15 cellular contexts compared by ENCODE assay signal in genomic region chr14:100734031-100734990, GRCh38. TPM values are rescaled to one million over a fixed set of nuclear protein-coding genes. Genes with fewer than 3 reads are reported as not detected.
DNase-seq lines count a peak whose midpoint lies in the region; FAIRE-seq and TF ChIP-seq lines count a peak whose summit lies in the region.
"Had no signal": no experiment of that assay in that cellular context is flagged by ENCODE, and none has a peak within 500 bp of the region (broad histone marks: within the 10 kb centered on the region; RNA-seq: fewer than 3 reads in every experiment).

No MANE protein-coding gene starts in this region.

- H3K4me1 ChIP-seq in endodermal cell (ENCODE audit: control insufficient read depth, insufficient read depth, low read length), result no peaks in the 10 kb centered on the region
- H3K4me1 ChIP-seq in ovary (ENCODE audit: insufficient read depth), result peaks cover 6% of the 10 kb centered on the region

- TF ChIP-seq CTCF in D721Med (IDR thresholded peaks at IDR 0.05; ENCODE audit: insufficient read depth, missing control alignments), result no peak
- no peak for TF ChIP-seq CTCF in endodermal cell (conservative IDR thresholded peaks at IDR 0.05)
- TF ChIP-seq CTCF in ovary (IDR thresholded peaks at IDR 0.05), result no peak

- peaks cover 14% of the 10 kb centered on the region for H3K36me3 Mint-ChIP-seq in endodermal cell (ENCODE audit: low read depth)
- H3K36me3 Mint-ChIP-seq: CD4-positive, CD25-positive, alpha-beta regulatory T cell had no signal

- H3K27me3 ChIP-seq in endodermal cell (ENCODE audit: control insufficient read depth, insufficient read depth, low read length, poor library complexity, severe bottlenecking) (peaks cover 4% of the 10 kb centered on the region), ovary (no peaks in the 10 kb centered on the region)

- no peak overlapping the region for H3K4me3 ChIP-seq in endodermal cell (ENCODE audit: low read length)
- no peak overlapping the region for H3K4me3 ChIP-seq in ovary

- no peak overlapping the region for H3K27ac Mint-ChIP-seq in endodermal cell
- H3K27ac Mint-ChIP-seq: CD4-positive, CD25-positive, alpha-beta regulatory T cell had no signal

- H3K27me3 Mint-ChIP-seq in endodermal cell (ENCODE audit: insufficient read depth), result peaks cover 4% of the 10 kb centered on the region

- DNase-seq in 8988T (peak; percentile 15), D721Med (ENCODE audit: insufficient read length, low spot score) (peak; percentile 12), endodermal cell (peak; percentile 44), ovary (peak in 3 of 5 donors; percentile 5 to 46 (median 16)), pons (ENCODE audit: low spot score) (no peak), SIG-M5 treated with dmso at 0.1 percent for 504 hours (lab: John Stamatoyannopoulos, UW; ENCODE audit: unreplicated experiment) (no peak), T1000 (lab: John Stamatoyannopoulos, UW) (no peak)
- DNase-seq: CD4-positive, CD25-positive, alpha-beta regulatory T cell; DMS53; NCI-H1436 treated with DMSO at 0.1 percent for 48 hours; NCI-H2029 treated with DMSO at 0.1 percent for 48 hours; NCI-H2171 treated with DMSO at 0.1 percent for 48 hours; NCI-H748 treated with DMSO at 0.1 percent for 48 hours; RPMI8226 had no signal

- no peak overlapping the region for H3K4me3 Mint-ChIP-seq in endodermal cell
- H3K4me3 Mint-ChIP-seq: CD4-positive, CD25-positive, alpha-beta regulatory T cell had no signal

- intact Hi-C loops in ovary (cut with DNase I), result no loop called here

- H3K9ac ChIP-seq in endodermal cell (ENCODE audit: extremely low read depth, low read length, poor library complexity, severe bottlenecking), result no peak overlapping the region

- no peak for FAIRE-seq in D721Med (lab: Jason Lieb, UNC)

- H3K36me3 ChIP-seq in endodermal cell (ENCODE audit: control insufficient read depth, insufficient read depth, low read length), result no peaks in the 10 kb centered on the region
- H3K36me3 ChIP-seq in ovary, result no peaks in the 10 kb centered on the region

- H3K9me3 ChIP-seq in endodermal cell (ENCODE audit: control insufficient read depth, low read length), result no peaks in the 10 kb centered on the region
- no peaks in the 10 kb centered on the region for H3K9me3 ChIP-seq in ovary

- no peaks in the 10 kb centered on the region for H3K9me3 Mint-ChIP-seq in endodermal cell
- H3K9me3 Mint-ChIP-seq: CD4-positive, CD25-positive, alpha-beta regulatory T cell had no signal

- TF ChIP-seq POLR2A in ovary (IDR thresholded peaks at IDR 0.05), result no peak

- TF ChIP-seq EP300 in ovary (IDR thresholded peaks at IDR 0.05), result no peak

- H3K4me1 Mint-ChIP-seq in endodermal cell, result peaks cover 10% of the 10 kb centered on the region
- H3K4me1 Mint-ChIP-seq: CD4-positive, CD25-positive, alpha-beta regulatory T cell had no signal

- no peak overlapping the region for H3K27ac ChIP-seq in endodermal cell (ENCODE audit: low read depth, low read length)
- H3K27ac ChIP-seq in ovary, result no peak overlapping the region

- 93 to 95% methylated on average over 37 to 52 of the region's 52 CpGs for WGBS in endodermal cell (ENCODE audit: insufficient coverage in 1 of 2, insufficient read length in 1 of 2), 2 experiments
- 92 to 95% (median 94%) methylated on average over 50 to 52 of the region's 52 CpGs for WGBS in ovary, 3 donors

RNA-seq across cellular contexts. Expression of gene DLK1, which starts 7.6 kb away (rescaled TPM):
- 100 to 1,000 TPM in 1 of 2 donors, 10 to 100 TPM in 1; 78.3 to 117 TPM for total RNA-seq in endodermal cell
- polyA plus RNA-seq in endodermal cell (2013, experiment 1 of 2), result 99.8 TPM
- 92.1 TPM for polyA plus RNA-seq in endodermal cell (2013, experiment 2 of 2)
- total RNA-seq in ovary, result 1,000 to 10,000 TPM in 2 of 7 donors, 100 to 1,000 TPM in 4, 10 to 100 TPM in 1; 67.0 to 1,875 (median 133) TPM
- polyA plus RNA-seq in ovary, result 100 to 1,000 TPM in 1 of 2 donors, 10 to 100 TPM in 1; 34.2 to 101 TPM
- total RNA-seq: CD4-positive, CD25-positive, alpha-beta regulatory T cell; NCI-H460 had no signal
- polyA plus RNA-seq: CD4-positive, CD25-positive, alpha-beta regulatory T cell had no signal

Comparison
In these comparisons a context has a peak if more than half of its experiments do, and no peak if none do; other contexts are left out.
1. DNase-seq: peak in 8988T (single experiment), D721Med (single experiment), endodermal cell (single experiment) and ovary (3 of 5); none in pons (single experiment), SIG-M5 treated with dmso at 0.1 percent for 504 hours (single experiment) and T1000 (single experiment).